Comparison of ENCODE assay signal across 20 cellular contexts in the genomic region with DNA sequence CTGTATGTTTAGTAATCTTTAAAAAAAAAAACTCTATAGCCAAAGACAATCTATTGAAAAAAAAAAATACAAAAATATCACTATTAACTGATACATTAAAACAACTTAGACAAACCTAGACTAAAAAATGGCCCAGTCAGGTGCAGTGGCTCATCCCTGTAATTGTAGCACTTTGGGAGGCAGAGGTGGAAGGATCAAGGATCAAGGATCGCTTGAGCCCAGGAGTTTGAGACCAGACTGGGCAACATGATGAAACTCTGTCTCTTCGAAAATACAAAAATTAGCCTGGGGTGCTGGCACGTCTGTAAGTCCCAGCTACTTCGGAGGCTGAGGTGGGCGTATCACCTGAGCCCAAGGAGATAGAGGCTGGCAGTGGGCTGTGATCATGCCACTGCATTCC. TPM values are rescaled to one million over a fixed set of nuclear protein-coding genes. Genes with fewer than 3 reads are reported as not detected.
DNase-seq lines count a peak whose midpoint lies in the region; ATAC-seq and TF ChIP-seq lines count a peak whose summit lies in the region.
"Had no signal": no experiment of that assay in that cellular context is flagged by ENCODE, and none has a peak within 500 bp of the region (broad histone marks: within the 10 kb centered on the region; RNA-seq: fewer than 3 reads in every experiment).

No MANE protein-coding gene starts in this region.

- H2BK5ac ChIP-seq in H9 (ENCODE audit: insufficient read length, low read length), result no peak overlapping the region

- peaks cover 3% of the 10 kb centered on the region for H3K79me1 ChIP-seq in H9 (ENCODE audit: insufficient read depth, low read depth, low read length, poor library complexity, severe bottlenecking)

- peaks cover 0 to 5% of the 10 kb centered on the region in 2 donors for H3K9me3 ChIP-seq in breast epithelium
- H3K9me3 ChIP-seq in H9 (ENCODE audit: control insufficient read depth, low read depth, low read length), result no peaks in the 10 kb centered on the region
- H3K9me3 ChIP-seq: HAP-1 had no signal

- H3K27me3 Mint-ChIP-seq in MCF 10A (ENCODE audit: insufficient read depth, unreplicated experiment) (no peaks in the 10 kb centered on the region), H9 (ENCODE audit: low read depth) (no peaks in the 10 kb centered on the region)
- H3K27me3 Mint-ChIP-seq in effector memory CD8-positive, alpha-beta T cell, result no peaks in the 10 kb centered on the region
- H3K27me3 Mint-ChIP-seq in activated CD8-positive, alpha-beta T cell treated with anti-CD3 and anti-CD28 coated beads, Interleukin-2, amount 10 ng/mL, durations not matched to agents 7 days and 5 days (ENCODE audit: low read depth), result no peaks in the 10 kb centered on the region
- H3K27me3 Mint-ChIP-seq: B cell; CD4-positive, CD25-positive, alpha-beta regulatory T cell; CD8-positive, alpha-beta memory T cell had no signal

- H3K4me1 ChIP-seq in breast epithelium (no peaks in the 10 kb centered on the region), H9 (ENCODE audit: insufficient read depth, low read length) (no peaks in the 10 kb centered on the region)
- H3K4me1 ChIP-seq: BLaER1, HAP-1 had no signal

- H3K27ac Mint-ChIP-seq in MCF 10A (ENCODE audit: low read depth, unreplicated experiment), result peak overlapping the region; percentile 23
- H3K27ac Mint-ChIP-seq in H9, result peak overlapping the region in 2 of 3 experiments; percentile 28 to 64; a peak in 1 of 7 replicates
- peak overlapping the region; percentile 26 to 72 for H3K27ac Mint-ChIP-seq in effector memory CD8-positive, alpha-beta T cell
- H3K27ac Mint-ChIP-seq in activated CD8-positive, alpha-beta T cell treated with anti-CD3 and anti-CD28 coated beads, Interleukin-2, amount 10 ng/mL, durations not matched to agents 7 days and 5 days, result no peak overlapping the region
- H3K27ac Mint-ChIP-seq: B cell had no signal

- TF ChIP-seq CTCF in MCF 10A (IDR thresholded peaks at IDR 0.05; ENCODE audit: unreplicated experiment), result no peak
- no peak for TF ChIP-seq CTCF in breast epithelium (IDR thresholded peaks at IDR 0.05)
- no peak for TF ChIP-seq CTCF in H9 (conservative IDR thresholded peaks at IDR 0.05)

- H2AFZ ChIP-seq in H9 (ENCODE audit: low read length), result no peak overlapping the region
- H2AFZ ChIP-seq: GM23248 had no signal

- POLR2A ChIA-PET in MCF 10A (lab: Yijun Ruan, JAX), result no interaction called here
- POLR2A ChIA-PET in activated CD8-positive, alpha-beta T cell treated with anti-CD3 and anti-CD28 coated beads, Interleukin-2, amount 10 ng/mL, durations not matched to agents 7 days and 5 days (lab: Charles Lee), result no interaction called here

- TF ChIP-seq POLR2A in breast epithelium (IDR thresholded peaks at IDR 0.05), result no peak

- no peak overlapping the region for H3K27ac ChIP-seq in breast epithelium
- H3K27ac ChIP-seq in H9 (ENCODE audit: insufficient read length, low read depth, low read length), result no peak overlapping the region
- H3K27ac ChIP-seq: 22Rv1, BLaER1, C4-2B, GM23248 had no signal

- no peaks in the 10 kb centered on the region for H4K20me1 ChIP-seq in H9 (ENCODE audit: control insufficient read depth, insufficient read depth, insufficient read length)

- H4K91ac ChIP-seq in H9 (ENCODE audit: insufficient read length, low read depth, low read length), result no peak overlapping the region

- no peaks in the 10 kb centered on the region for H3K23me2 ChIP-seq in H9 (ENCODE audit: insufficient read length, low read depth, low read length, poor library complexity, severe bottlenecking)

- no TSS peak for BruUV-seq in MCF 10A (replicated peaks; lab: Mats Ljungman, UMichigan)

- H4K5ac ChIP-seq in H9 (ENCODE audit: insufficient read length, low read depth, low read length), result no peak overlapping the region

- H3K56ac ChIP-seq in H9 (ENCODE audit: insufficient read length, low read depth, low read length), result no peak overlapping the region

- WGBS in H9 (ENCODE audit: extremely low coverage, insufficient read length, low lambda C conversion rate), result no CpG with 5 or more reads among the region's 5 CpGs

- no peaks in the 10 kb centered on the region for H3K27me3 ChIP-seq in breast epithelium
- no peaks in the 10 kb centered on the region for H3K27me3 ChIP-seq in H9 (ENCODE audit: insufficient read depth, low read length)
- H3K27me3 ChIP-seq: BLaER1 had no signal

- H2BK20ac ChIP-seq in H9 (ENCODE audit: low read depth, low read length, poor library complexity, severe bottlenecking), result no peak overlapping the region

- H3K14ac ChIP-seq in H9 (ENCODE audit: insufficient read depth, low read length), result no peak overlapping the region

- no peak overlapping the region for H2AK5ac ChIP-seq in H9 (ENCODE audit: insufficient read length, low read length)

- CTCF ChIA-PET in MCF 10A (lab: Yijun Ruan, JAX), result interaction anchor here (0.6 to 2.1 kb wide), 2 partner anchors 16 to 145 kb away, joined by 3 to 7 read pairs; a partner anchor contains a TSS
- CTCF ChIA-PET in activated CD8-positive, alpha-beta T cell treated with anti-CD3 and anti-CD28 coated beads, Interleukin-2, amount 10 ng/mL, durations not matched to agents 7 days and 5 days (lab: Charles Lee), result no interaction called here

- H3K9ac ChIP-seq in H9 (ENCODE audit: extremely low read depth, insufficient read length, low read length), result no peak overlapping the region
- H3K9ac ChIP-seq: BLaER1, GM23248 had no signal

- ATAC-seq in effector memory CD8-positive, alpha-beta T cell (replicated peaks), result no peak
- ATAC-seq in activated CD8-positive, alpha-beta T cell treated with anti-CD3 and anti-CD28 coated beads, Interleukin-2, amount 10 ng/mL, durations not matched to agents 7 days and 5 days, result no peak
- ATAC-seq: GM12878 had no signal

- H3K79me2 ChIP-seq in H9 (ENCODE audit: insufficient read depth, low read length), result peaks cover 7% of the 10 kb centered on the region; the same call in 1 of the 2 replicates

- H3K4me3 Mint-ChIP-seq in MCF 10A (ENCODE audit: unreplicated experiment) (no peak overlapping the region), H9 (no peak overlapping the region)
- no peak overlapping the region for H3K4me3 Mint-ChIP-seq in effector memory CD8-positive, alpha-beta T cell
- no peak overlapping the region for H3K4me3 Mint-ChIP-seq in activated CD8-positive, alpha-beta T cell treated with anti-CD3 and anti-CD28 coated beads, Interleukin-2, amount 10 ng/mL, durations not matched to agents 7 days and 5 days
- H3K4me3 Mint-ChIP-seq: B cell; CD4-positive, CD25-positive, alpha-beta regulatory T cell had no signal

- no peak overlapping the region for H2BK12ac ChIP-seq in H9 (ENCODE audit: insufficient read length, low read depth, low read length)

- H3K4me1 Mint-ChIP-seq in MCF 10A (ENCODE audit: insufficient read depth, unreplicated experiment) (no peaks in the 10 kb centered on the region), H9 (no peaks in the 10 kb centered on the region)
- peaks cover 17 to 45% of the 10 kb centered on the region in 2 donors for H3K4me1 Mint-ChIP-seq in effector memory CD8-positive, alpha-beta T cell (ENCODE audit: low read depth in 2 of 2)
- no peaks in the 10 kb centered on the region for H3K4me1 Mint-ChIP-seq in activated CD8-positive, alpha-beta T cell treated with anti-CD3 and anti-CD28 coated beads, Interleukin-2, amount 10 ng/mL, durations not matched to agents 7 days and 5 days (ENCODE audit: low read depth)

- H3K9me3 Mint-ChIP-seq in MCF 10A (ENCODE audit: unreplicated experiment), result no peaks in the 10 kb centered on the region
- no peaks in the 10 kb centered on the region; a peak in 1 of 5 replicates for H3K9me3 Mint-ChIP-seq in H9
- H3K9me3 Mint-ChIP-seq in effector memory CD8-positive, alpha-beta T cell, result no peaks in the 10 kb centered on the region
- H3K9me3 Mint-ChIP-seq in activated CD8-positive, alpha-beta T cell treated with anti-CD3 and anti-CD28 coated beads, Interleukin-2, amount 10 ng/mL, durations not matched to agents 7 days and 5 days (ENCODE audit: insufficient read depth), result no peaks in the 10 kb centered on the region
- H3K9me3 Mint-ChIP-seq: CD4-positive, CD25-positive, alpha-beta regulatory T cell; CD8-positive, alpha-beta memory T cell had no signal

- no peak overlapping the region for H3K4me2 ChIP-seq in H9 (ENCODE audit: insufficient read depth, insufficient read length, low read length)
- H3K4me2 ChIP-seq: BLaER1 had no signal

- H3K36me3 ChIP-seq in breast epithelium, result no peaks in the 10 kb centered on the region

- DNase-seq in MCF 10A (ENCODE audit: unreplicated experiment) (no peak), breast epithelium (ENCODE audit: low spot score in 2 of 2) (no peak), H9 (no peak), NCI-H2196 (lab: John Stamatoyannopoulos, UW; ENCODE audit: unreplicated experiment) (no peak), NCI-H510A treated with DMSO at 0.1 percent for 48 hours (lab: John Stamatoyannopoulos, UW) (no peak)
- DNase-seq in effector memory CD8-positive, alpha-beta T cell, result no peak
- DNase-seq in activated CD8-positive, alpha-beta T cell treated with anti-CD3 and anti-CD28 coated beads, Interleukin-2, amount 10 ng/mL, durations not matched to agents 7 days and 5 days, result no peak
- DNase-seq: CD4-positive, CD25-positive, alpha-beta regulatory T cell; CD8-positive, alpha-beta memory T cell; DMS 273 treated with DMSO at 0.1 percent for 48 hours; DMS79; EL; GDM1; GM23248 had no signal

- no peak overlapping the region for H3K4ac ChIP-seq in H9 (ENCODE audit: low read depth, low read length)

- no peak overlapping the region for H3K4me3 ChIP-seq in breast epithelium
- H3K4me3 ChIP-seq: BLaER1, GM12878, GM23248, HAP-1 had no signal

- intact Hi-C loops in MCF 10A (cut with micrococcal nuclease) (no loop called here), breast epithelium (cut with DNase I; ENCODE audit: low total_unique reads) (no loop called here)

- no peak overlapping the region for H2BK15ac ChIP-seq in H9 (ENCODE audit: low read depth, low read length)

- H3K18ac ChIP-seq in H9 (ENCODE audit: insufficient read length, low read depth, low read length), result no peak overlapping the region

- H4K8ac ChIP-seq in H9 (replicated peaks; ENCODE audit: insufficient read length, low read depth, low read length), result no peak overlapping the region

- H3T11ph ChIP-seq in H9 (ENCODE audit: low read length), result no peak overlapping the region

- H3K36me3 Mint-ChIP-seq in MCF 10A (ENCODE audit: insufficient read depth, unreplicated experiment) (peaks cover 21% of the 10 kb centered on the region), H9 (ENCODE audit: insufficient read depth in 1 of 3, low read depth in 3 of 3) (peaks cover 2 to 18% (median 7%) of the 10 kb centered on the region in 3 experiments; a peak in 5 of 7 replicates)
- peaks cover 30% of the 10 kb centered on the region for H3K36me3 Mint-ChIP-seq in effector memory CD8-positive, alpha-beta T cell (ENCODE audit: insufficient read depth)
- peaks cover 11% of the 10 kb centered on the region for H3K36me3 Mint-ChIP-seq in activated CD8-positive, alpha-beta T cell treated with anti-CD3 and anti-CD28 coated beads, Interleukin-2, amount 10 ng/mL, durations not matched to agents 7 days and 5 days (ENCODE audit: low read depth)

- H2BK120ac ChIP-seq in H9 (ENCODE audit: low read depth, low read length, poor library complexity, severe bottlenecking), result no peak overlapping the region

- H3K23ac ChIP-seq in H9 (ENCODE audit: insufficient read length, low read depth, low read length), result no peak overlapping the region

RNA-seq across cellular contexts. Expression of a gene that starts 16.1 kb away (rescaled TPM):
- 18.8 and 19.2 TPM in 2 replicates for total RNA-seq in MCF 10A (2022)
- total RNA-seq in breast epithelium, result 10 to 100 TPM; 14.2 to 28.2 (median 18.4) TPM
- 36.4 and 36.7 TPM in 2 replicates for total RNA-seq in H9 (2021)
- 10 to 100 TPM; 18.1 to 20.5 TPM for total RNA-seq in activated CD8-positive, alpha-beta T cell treated with anti-CD3 and anti-CD28 coated beads, Interleukin-2, amount 10 ng/mL, durations not matched to agents 7 days and 5 days

RNA-seq across cellular contexts. Expression of a gene that starts 27.7 kb away (rescaled TPM):
- total RNA-seq in MCF 10A (2022) (108 and 110 TPM in 2 replicates), breast epithelium (10 to 100 TPM in 2 of 3 donors, 1 to 10 TPM in 1; 6.7 to 11.8 (median 10.4) TPM), H9 (2021) (174 and 178 TPM in 2 replicates)
- total RNA-seq in activated CD8-positive, alpha-beta T cell treated with anti-CD3 and anti-CD28 coated beads, Interleukin-2, amount 10 ng/mL, durations not matched to agents 7 days and 5 days, result 100 to 1,000 TPM; 102 to 114 TPM
